24 cellular contexts compared by ENCODE assay signal in genomic region chr14:66708262-66708661, GRCh38.
"Had no signal": no experiment of that assay in that cellular context is flagged by ENCODE, and none has a peak within 500 bp of the region (broad histone marks: within the 10 kb centered on the region; RNA-seq: fewer than 3 reads in every experiment).

No MANE protein-coding gene starts in this region.

- H3K36me3 ChIP-seq: esophagus squamous epithelium, neutrophil, spleen, tibial artery, upper lobe of left lung, uterus had no signal

- H3K4me2 ChIP-seq: hepatocyte had no signal

- H3K27ac ChIP-seq: epithelial cell of prostate, esophagus squamous epithelium, hepatocyte, neutrophil, psoas muscle, spleen, tibial artery, upper lobe of left lung, uterus had no signal

- H3K79me2 ChIP-seq: hepatocyte had no signal

- DNase-seq: effector memory CD4-positive, alpha-beta T cell; esophagus squamous epithelium; foreskin melanocyte; head of caudate nucleus; left colon; mammary epithelial cell; mucosa of descending colon; naive thymus-derived CD8-positive, alpha-beta T cell; psoas muscle; retina; spleen; stimulated activated CD4-positive, alpha-beta T cell treated with anti-CD3 and anti-CD28 coated beads, Interleukin-15, amount 100 ng/mL, for 24 hours; stimulated activated CD4-positive, alpha-beta T cell treated with anti-CD3 and anti-CD28 coated beads, Interleukin-1b, Interleukin-23, amount 100 ng/mL, for 48 hours; stimulated activated CD4-positive, alpha-beta T cell treated with anti-CD3 and anti-CD28 coated beads, Interleukin-4, amount 100 ng/mL, for 24 hours; tibial artery; upper lobe of left lung; uterus had no signal

- H3K27me3 ChIP-seq: esophagus squamous epithelium, hepatocyte, neutrophil, spleen, tibial artery, upper lobe of left lung, uterus had no signal

- H3K4me1 Mint-ChIP-seq: naive thymus-derived CD8-positive, alpha-beta T cell; stimulated activated memory B cell treated with anti-CD40 and anti-IgM and Interleukin-4, amounts not matched to agents 10 μg/mL and 1 μg/mL and 100 μg/mL, for 72 hours had no signal

- H3K9me3 ChIP-seq: neutrophil had no signal

- H3K4me3 Mint-ChIP-seq: naive thymus-derived CD8-positive, alpha-beta T cell; stimulated activated memory B cell treated with anti-CD40 and anti-IgM and Interleukin-4, amounts not matched to agents 10 μg/mL and 1 μg/mL and 100 μg/mL, for 72 hours; stimulated activated naive CD8-positive, alpha-beta T cell treated with anti-CD3 and anti-CD28 coated beads, Interleukin-15, Interleukin-2, amounts not matched to agents 100 ng/mL and 50 ng/mL, for 24 hours had no signal

- H2AFZ ChIP-seq: hepatocyte had no signal

- ATAC-seq: left colon; mucosa of descending colon; naive thymus-derived CD8-positive, alpha-beta T cell; psoas muscle; sciatic nerve; stimulated activated memory B cell treated with anti-CD40 and anti-IgM and Interleukin-4, amounts not matched to agents 10 μg/mL and 1 μg/mL and 100 μg/mL, for 72 hours had no signal

- FAIRE-seq: endometrium had no signal

- H3K4me3 ChIP-seq: esophagus squamous epithelium, hepatocyte, mucosa of descending colon, psoas muscle, spleen, tibial artery, upper lobe of left lung, uterus had no signal

- H3K27ac Mint-ChIP-seq: naive thymus-derived CD8-positive, alpha-beta T cell; stimulated activated memory B cell treated with anti-CD40 and anti-IgM and Interleukin-4, amounts not matched to agents 10 μg/mL and 1 μg/mL and 100 μg/mL, for 72 hours; stimulated activated naive CD8-positive, alpha-beta T cell treated with anti-CD3 and anti-CD28 coated beads, Interleukin-15, Interleukin-2, amounts not matched to agents 100 ng/mL and 50 ng/mL, for 24 hours had no signal

- H3K27me3 Mint-ChIP-seq: naive thymus-derived CD8-positive, alpha-beta T cell; stimulated activated memory B cell treated with anti-CD40 and anti-IgM and Interleukin-4, amounts not matched to agents 10 μg/mL and 1 μg/mL and 100 μg/mL, for 72 hours; stimulated activated naive CD8-positive, alpha-beta T cell treated with anti-CD3 and anti-CD28 coated beads, Interleukin-15, Interleukin-2, amounts not matched to agents 100 ng/mL and 50 ng/mL, for 24 hours had no signal

- H3K4me1 ChIP-seq: esophagus squamous epithelium, psoas muscle, spleen, upper lobe of left lung, uterus had no signal
